Comparison of ENCODE assay signal across 1 cellular context in the genomic region with DNA sequence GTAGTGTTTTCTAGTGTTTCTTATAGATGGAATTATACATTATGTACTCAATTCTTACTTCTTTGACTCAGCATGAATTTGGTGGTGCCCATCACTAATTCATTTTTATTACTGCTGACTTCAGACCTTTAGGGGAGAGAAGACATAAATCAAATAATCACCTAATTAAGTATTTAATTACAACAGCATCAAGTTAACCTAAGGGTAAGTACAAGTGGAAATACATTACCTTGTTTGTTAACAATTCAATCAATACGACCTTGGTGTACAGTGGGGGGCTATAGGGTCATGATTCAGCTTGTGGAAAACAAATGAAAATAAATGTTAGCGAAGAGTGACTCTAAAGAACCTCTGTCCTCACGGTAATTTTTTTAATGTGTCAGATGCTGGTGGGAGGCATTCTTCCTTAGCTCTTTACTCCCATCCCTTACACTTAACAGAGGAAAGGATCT.
TF ChIP-seq lines count a peak whose summit lies in the region.

No MANE protein-coding gene starts in this region.

TF ChIP-seq in HepG2, 621 proteins besides CTCF, POLR2A, EP300 and RAD21 (continued from another document):
- TF ChIP-seq, protein P1, sequence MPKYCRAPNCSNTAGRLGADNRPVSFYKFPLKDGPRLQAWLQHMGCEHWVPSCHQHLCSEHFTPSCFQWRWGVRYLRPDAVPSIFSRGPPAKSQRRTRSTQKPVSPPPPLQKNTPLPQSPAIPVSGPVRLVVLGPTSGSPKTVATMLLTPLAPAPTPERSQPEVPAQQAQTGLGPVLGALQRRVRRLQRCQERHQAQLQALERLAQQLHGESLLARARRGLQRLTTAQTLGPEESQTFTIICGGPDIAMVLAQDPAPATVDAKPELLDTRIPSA (CRISPR knock-in tag; IDR thresholded peaks at IDR 0.05; ENCODE audit: borderline replicate concordance) = 0 out of 2 replicates have a peak, but pooled peaks have one; percentile 3
- TF ChIP-seq ZNF44 (CRISPR knock-in tag; IDR thresholded peaks at IDR 0.05) = no peak
- TF ChIP-seq SNAI1 (CRISPR knock-in tag; IDR thresholded peaks at IDR 0.05; ENCODE audit: borderline replicate concordance) = no peak
- TF ChIP-seq, protein P2, sequence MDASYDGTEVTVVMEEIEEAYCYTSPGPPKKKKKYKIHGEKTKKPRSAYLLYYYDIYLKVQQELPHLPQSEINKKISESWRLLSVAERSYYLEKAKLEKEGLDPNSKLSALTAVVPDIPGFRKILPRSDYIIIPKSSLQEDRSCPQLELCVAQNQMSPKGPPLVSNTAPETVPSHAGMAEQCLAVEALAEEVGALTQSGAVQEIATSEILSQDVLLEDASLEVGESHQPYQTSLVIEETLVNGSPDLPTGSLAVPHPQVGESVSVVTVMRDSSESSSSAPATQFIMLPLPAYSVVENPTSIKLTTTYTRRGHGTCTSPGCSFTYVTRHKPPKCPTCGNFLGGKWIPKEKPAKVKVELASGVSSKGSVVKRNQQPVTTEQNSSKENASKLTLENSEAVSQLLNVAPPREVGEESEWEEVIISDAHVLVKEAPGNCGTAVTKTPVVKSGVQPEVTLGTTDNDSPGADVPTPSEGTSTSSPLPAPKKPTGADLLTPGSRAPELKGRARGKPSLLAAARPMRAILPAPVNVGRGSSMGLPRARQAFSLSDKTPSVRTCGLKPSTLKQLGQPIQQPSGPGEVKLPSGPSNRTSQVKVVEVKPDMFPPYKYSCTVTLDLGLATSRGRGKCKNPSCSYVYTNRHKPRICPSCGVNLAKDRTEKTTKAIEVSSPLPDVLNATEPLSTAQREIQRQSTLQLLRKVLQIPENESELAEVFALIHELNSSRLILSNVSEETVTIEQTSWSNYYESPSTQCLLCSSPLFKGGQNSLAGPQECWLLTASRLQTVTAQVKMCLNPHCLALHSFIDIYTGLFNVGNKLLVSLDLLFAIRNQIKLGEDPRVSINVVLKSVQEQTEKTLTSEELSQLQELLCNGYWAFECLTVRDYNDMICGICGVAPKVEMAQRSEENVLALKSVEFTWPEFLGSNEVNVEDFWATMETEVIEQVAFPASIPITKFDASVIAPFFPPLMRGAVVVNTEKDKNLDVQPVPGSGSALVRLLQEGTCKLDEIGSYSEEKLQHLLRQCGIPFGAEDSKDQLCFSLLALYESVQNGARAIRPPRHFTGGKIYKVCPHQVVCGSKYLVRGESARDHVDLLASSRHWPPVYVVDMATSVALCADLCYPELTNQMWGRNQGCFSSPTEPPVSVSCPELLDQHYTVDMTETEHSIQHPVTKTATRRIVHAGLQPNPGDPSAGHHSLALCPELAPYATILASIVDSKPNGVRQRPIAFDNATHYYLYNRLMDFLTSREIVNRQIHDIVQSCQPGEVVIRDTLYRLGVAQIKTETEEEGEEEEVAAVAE (CRISPR knock-in tag; IDR thresholded peaks at IDR 0.05; ENCODE audit: borderline replicate concordance) = no peak
- TF ChIP-seq, protein P3, sequence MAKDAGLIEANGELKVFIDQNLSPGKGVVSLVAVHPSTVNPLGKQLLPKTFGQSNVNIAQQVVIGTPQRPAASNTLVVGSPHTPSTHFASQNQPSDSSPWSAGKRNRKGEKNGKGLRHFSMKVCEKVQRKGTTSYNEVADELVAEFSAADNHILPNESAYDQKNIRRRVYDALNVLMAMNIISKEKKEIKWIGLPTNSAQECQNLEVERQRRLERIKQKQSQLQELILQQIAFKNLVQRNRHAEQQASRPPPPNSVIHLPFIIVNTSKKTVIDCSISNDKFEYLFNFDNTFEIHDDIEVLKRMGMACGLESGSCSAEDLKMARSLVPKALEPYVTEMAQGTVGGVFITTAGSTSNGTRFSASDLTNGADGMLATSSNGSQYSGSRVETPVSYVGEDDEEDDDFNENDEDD (CRISPR knock-in tag; IDR thresholded peaks at IDR 0.05; ENCODE audit: borderline replicate concordance) = no peak
- no peak for TF ChIP-seq ZNF337 (CRISPR knock-in tag; IDR thresholded peaks at IDR 0.05; ENCODE audit: borderline replicate concordance, low read depth)
- TF ChIP-seq ZNF383 (CRISPR knock-in tag; IDR thresholded peaks at IDR 0.05; ENCODE audit: borderline replicate concordance) = 0 out of 2 replicates have a peak, but pooled peaks have one; percentile 67
- TF ChIP-seq, protein P4, sequence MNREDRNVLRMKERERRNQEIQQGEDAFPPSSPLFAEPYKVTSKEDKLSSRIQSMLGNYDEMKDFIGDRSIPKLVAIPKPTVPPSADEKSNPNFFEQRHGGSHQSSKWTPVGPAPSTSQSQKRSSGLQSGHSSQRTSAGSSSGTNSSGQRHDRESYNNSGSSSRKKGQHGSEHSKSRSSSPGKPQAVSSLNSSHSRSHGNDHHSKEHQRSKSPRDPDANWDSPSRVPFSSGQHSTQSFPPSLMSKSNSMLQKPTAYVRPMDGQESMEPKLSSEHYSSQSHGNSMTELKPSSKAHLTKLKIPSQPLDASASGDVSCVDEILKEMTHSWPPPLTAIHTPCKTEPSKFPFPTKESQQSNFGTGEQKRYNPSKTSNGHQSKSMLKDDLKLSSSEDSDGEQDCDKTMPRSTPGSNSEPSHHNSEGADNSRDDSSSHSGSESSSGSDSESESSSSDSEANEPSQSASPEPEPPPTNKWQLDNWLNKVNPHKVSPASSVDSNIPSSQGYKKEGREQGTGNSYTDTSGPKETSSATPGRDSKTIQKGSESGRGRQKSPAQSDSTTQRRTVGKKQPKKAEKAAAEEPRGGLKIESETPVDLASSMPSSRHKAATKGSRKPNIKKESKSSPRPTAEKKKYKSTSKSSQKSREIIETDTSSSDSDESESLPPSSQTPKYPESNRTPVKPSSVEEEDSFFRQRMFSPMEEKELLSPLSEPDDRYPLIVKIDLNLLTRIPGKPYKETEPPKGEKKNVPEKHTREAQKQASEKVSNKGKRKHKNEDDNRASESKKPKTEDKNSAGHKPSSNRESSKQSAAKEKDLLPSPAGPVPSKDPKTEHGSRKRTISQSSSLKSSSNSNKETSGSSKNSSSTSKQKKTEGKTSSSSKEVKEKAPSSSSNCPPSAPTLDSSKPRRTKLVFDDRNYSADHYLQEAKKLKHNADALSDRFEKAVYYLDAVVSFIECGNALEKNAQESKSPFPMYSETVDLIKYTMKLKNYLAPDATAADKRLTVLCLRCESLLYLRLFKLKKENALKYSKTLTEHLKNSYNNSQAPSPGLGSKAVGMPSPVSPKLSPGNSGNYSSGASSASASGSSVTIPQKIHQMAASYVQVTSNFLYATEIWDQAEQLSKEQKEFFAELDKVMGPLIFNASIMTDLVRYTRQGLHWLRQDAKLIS (CRISPR knock-in tag; IDR thresholded peaks at IDR 0.05) = no peak
- TF ChIP-seq, protein P5, sequence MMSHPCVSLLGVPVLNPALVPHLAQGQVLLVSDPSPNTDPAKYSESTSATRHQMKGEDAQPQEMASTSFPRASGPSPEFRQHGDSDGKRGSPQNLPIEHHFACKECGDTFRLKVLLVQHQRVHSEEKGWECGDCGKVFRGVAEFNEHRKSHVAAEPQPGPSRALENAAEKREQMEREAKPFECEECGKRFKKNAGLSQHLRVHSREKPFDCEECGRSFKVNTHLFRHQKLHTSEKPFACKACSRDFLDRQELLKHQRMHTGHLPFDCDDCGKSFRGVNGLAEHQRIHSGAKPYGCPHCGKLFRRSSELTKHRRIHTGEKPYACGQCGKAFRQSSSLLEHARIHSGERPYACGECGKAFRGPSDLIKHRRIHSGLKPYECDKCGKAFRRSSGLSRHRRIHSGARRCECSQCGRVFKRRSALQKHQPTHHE (CRISPR knock-in tag; IDR thresholded peaks at IDR 0.05; ENCODE audit: borderline replicate concordance) = no peak
- no peak for TF ChIP-seq ZNF569 (CRISPR knock-in tag; IDR thresholded peaks at IDR 0.05; ENCODE audit: borderline replicate concordance)
